2 cellular contexts compared by ENCODE assay signal in genomic region chr12:109421355-109422087, GRCh38.
TF ChIP-seq lines count a peak whose summit lies in the region.

No MANE protein-coding gene starts in this region.

TF ChIP-seq in HepG2, 621 proteins besides CTCF, POLR2A, EP300 and RAD21:
- peak; percentile 98 for TF ChIP-seq CREB1 (IDR thresholded peaks at IDR 0.05)
- TF ChIP-seq CREB1 (CRISPR knock-in tag; IDR thresholded peaks at IDR 0.05): no peak
- no peak for TF ChIP-seq ZNF589 (CRISPR knock-in tag; conservative IDR thresholded peaks at IDR 0.05)
- peak; percentile 98 for TF ChIP-seq ATF7 (IDR thresholded peaks at IDR 0.05)
- TF ChIP-seq ATF7 (CRISPR knock-in tag; IDR thresholded peaks at IDR 0.05): no peak
- peak; percentile 33; the same call in 1 of the 2 replicates for TF ChIP-seq ZMYM3 (CRISPR knock-in tag; IDR thresholded peaks at IDR 0.05)
- TF ChIP-seq ZC3H4 (CRISPR knock-in tag; IDR thresholded peaks at IDR 0.05; ENCODE audit: borderline replicate concordance): no peak
TF ChIP-seq in HepG2: peak in this region for 3.

TF ChIP-seq in IMR-90, 13 proteins besides CTCF, POLR2A, EP300 and RAD21:
- TF ChIP-seq BHLHE40 (IDR thresholded peaks at IDR 0.05; ENCODE audit: low read depth, low read length): no peak
- TF ChIP-seq FOS (IDR thresholded peaks at IDR 0.05; ENCODE audit: low read depth, low read length): no peak
- TF ChIP-seq MAZ (IDR thresholded peaks at IDR 0.05; ENCODE audit: borderline replicate concordance, low read depth, low read length): no peak
- no peak for TF ChIP-seq RCOR1 (IDR thresholded peaks at IDR 0.05; ENCODE audit: insufficient replicate concordance, low read length)
- no peak for TF ChIP-seq USF2 (IDR thresholded peaks at IDR 0.05; ENCODE audit: low read depth, low read length)
- TF ChIP-seq ELK1 (IDR thresholded peaks at IDR 0.05; ENCODE audit: borderline replicate concordance, low read depth, low read length): no peak
- no peak for TF ChIP-seq RFX5 (IDR thresholded peaks at IDR 0.05; ENCODE audit: low read depth, low read length)
- no peak for TF ChIP-seq CEBPB (IDR thresholded peaks at IDR 0.05; ENCODE audit: low read depth, low read length)
- no peak for TF ChIP-seq SMC3 (IDR thresholded peaks at IDR 0.05; ENCODE audit: low read depth, low read length)
- TF ChIP-seq CHD1 (IDR thresholded peaks at IDR 0.05; ENCODE audit: low read depth, low read length): no peak
- no peak for TF ChIP-seq NFE2L2 (IDR thresholded peaks at IDR 0.05; ENCODE audit: low read depth, low read length)
- TF ChIP-seq MAFK (IDR thresholded peaks at IDR 0.05; ENCODE audit: low read depth, low read length): no peak
- TF ChIP-seq MXI1 (IDR thresholded peaks at IDR 0.05; ENCODE audit: borderline replicate concordance, low read depth, low read length): no peak
TF ChIP-seq in IMR-90: peak in this region for 0.
